20 cellular contexts compared by ENCODE assay signal in the genomic region with DNA sequence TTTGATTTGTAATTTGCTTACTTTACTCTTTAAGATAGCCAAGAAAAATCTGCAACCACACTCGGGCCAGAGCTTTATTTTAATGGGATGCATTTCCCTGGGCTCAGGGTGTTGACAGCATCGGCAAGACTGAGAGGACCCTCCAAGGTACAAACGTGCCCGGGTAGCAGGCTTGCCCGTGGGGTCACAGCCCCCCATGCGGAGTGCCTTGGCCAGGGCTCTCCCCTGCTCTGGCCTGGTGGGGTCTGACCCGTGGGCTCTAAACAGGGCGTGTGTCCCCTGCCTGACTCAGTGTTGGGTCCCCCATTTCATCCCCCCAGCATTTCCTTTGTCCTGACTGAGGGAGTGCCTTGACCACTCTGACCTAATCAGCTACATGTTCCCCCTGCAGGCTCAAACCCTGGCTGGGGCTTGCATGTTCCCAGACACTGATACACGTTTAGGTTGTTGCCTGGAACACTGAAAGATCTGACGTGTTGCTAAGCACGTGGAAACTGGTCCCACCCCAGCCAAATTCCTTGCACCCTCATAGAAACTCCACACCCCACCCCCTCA. TPM values are rescaled to one million over a fixed set of nuclear protein-coding genes. Genes with fewer than 3 reads are reported as not detected.
"Had no signal": no experiment of that assay in that cellular context is flagged by ENCODE, and none has a peak within 500 bp of the region (broad histone marks: within the 10 kb centered on the region; RNA-seq: fewer than 3 reads in every experiment).

No MANE protein-coding gene starts in this region.

RNA-seq across cellular contexts. Expression of gene TUBA3D, which starts 9.1 kb away (rescaled TPM):
- total RNA-seq: activated CD4-positive, alpha-beta memory T cell treated with anti-CD3 and anti-CD28 coated beads, Interleukin-2, amount 10 ng/mL, durations not matched to agents 7 days and 5 days; activated CD4-positive, alpha-beta T cell treated with anti-CD3 and anti-CD28 coated beads for 36 hours; activated CD4-positive, alpha-beta T cell treated with anti-CD3 and anti-CD28 coated beads, Interleukin-2, amount 10 ng/mL, durations not matched to agents 7 days and 5 days; activated CD8-positive, alpha-beta memory T cell treated with anti-CD3 and anti-CD28 coated beads for 36 hours; activated CD8-positive, alpha-beta T cell treated with anti-CD3 and anti-CD28 coated beads, Interleukin-2, amount 10 ng/mL, durations not matched to agents 7 days and 5 days; activated naive CD4-positive, alpha-beta T cell treated with anti-CD3 and anti-CD28 coated beads for 36 hours; activated naive CD4-positive, alpha-beta T cell treated with anti-CD3 and anti-CD28 coated beads, Interleukin-2, amount 50 U/mL, for 72 hours; activated naive CD8-positive, alpha-beta T cell treated with anti-CD3 and anti-CD28 coated beads for 36 hours; activated T-cell treated with anti-CD3 and anti-CD28 coated beads, Interleukin-2, amount 50 U/mL, for 72 hours; activated T-helper 1 cell treated with anti-CD3 and anti-CD28 coated beads, Interleukin-12 subunit alpha, Interleukin-12 subunit beta, Interleukin-2, Interleukin-4 antibody, amounts not matched to agents 30 ng/mL and 10 ng/mL and 1 ng/mL, durations not matched to agents 14 hours and 24 hours and 36 hours; activated T-helper 17 cell treated with anti-CD3 and anti-CD28 coated beads, Interleukin-2, amount 50 U/mL, for 72 hours; adrenal gland; aorta; astrocyte; body of pancreas; breast epithelium; T-cell; T-helper 1 cell treated with Interleukin-12 subunit alpha and Interleukin-12 subunit beta and Interleukin-4 antibody, amounts not matched to agents 30 ng/mL and 1 ng/mL, for 36 hours; T-helper 17 cell; T-helper 2 cell treated with Interferon-gamma antibody and Interleukin-4, amounts not matched to agents 100 ng/mL and 5 ng/mL, for 36 hours had no signal
